ENCODE assay signal across 1 cellular context in genomic region chr6:128397996-128398395, GRCh38.
TF ChIP-seq lines count a peak whose summit lies in the region.

No MANE protein-coding gene starts in this region.

TF ChIP-seq in GM23338, 12 proteins besides CTCF, POLR2A, EP300 and RAD21 (continued from another document):
- no peak for TF ChIP-seq ZNF462 (CRISPR knock-in tag; IDR thresholded peaks at IDR 0.05)
- TF ChIP-seq EZH2 (IDR thresholded peaks at IDR 0.05; ENCODE audit: low read depth, unreplicated experiment): no peak
- TF ChIP-seq ZNF114 (CRISPR knock-in tag; IDR thresholded peaks at IDR 0.05): no peak
- no peak for TF ChIP-seq POLR2AphosphoS5 (IDR thresholded peaks at IDR 0.05; ENCODE audit: low read depth)
